In the genomic region with DNA sequence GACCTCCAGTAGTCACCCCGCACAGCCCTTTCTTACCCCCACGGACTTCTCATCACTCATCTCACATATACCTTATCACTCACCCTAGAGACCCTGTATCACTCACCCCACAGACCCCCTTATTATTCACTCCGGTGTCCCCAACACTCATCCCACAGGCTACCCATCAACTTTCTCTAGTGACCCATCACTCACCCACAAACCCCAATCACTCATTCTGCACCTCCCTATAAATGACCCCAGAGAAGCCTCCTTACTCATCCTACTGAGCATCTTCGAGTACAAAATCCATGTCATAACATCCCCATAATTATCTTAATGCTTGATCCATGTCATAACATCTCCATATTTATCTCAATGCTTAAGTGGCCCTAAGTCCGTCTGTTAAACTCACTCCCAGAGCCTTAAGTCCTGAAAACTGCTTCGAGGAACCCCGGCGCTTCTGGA, we compare ENCODE assay signal across 8 cellular contexts. TPM values are rescaled to one million over a fixed set of nuclear protein-coding genes. Genes with fewer than 3 reads are reported as not detected.
DNase-seq lines count a peak whose midpoint lies in the region; ATAC-seq and TF ChIP-seq lines count a peak whose summit lies in the region.

No MANE protein-coding gene starts in this region.

- H4K8ac ChIP-seq in H9 (replicated peaks; ENCODE audit: insufficient read length, low read depth, low read length), result no peak overlapping the region

- no peak overlapping the region for H3K18ac ChIP-seq in H9 (ENCODE audit: insufficient read length, low read depth, low read length)

- H2BK5ac ChIP-seq in H9 (ENCODE audit: insufficient read length, low read length), result no peak overlapping the region

- CTCF ChIA-PET in CD4-positive, alpha-beta T cell (lab: Charles Lee), result interaction anchor here (0.8 kb wide), 1 partner anchor 42 kb away, joined by 3 read pairs; no protein-coding TSS in a partner anchor
- CTCF ChIA-PET in activated CD8-positive, alpha-beta T cell treated with anti-CD3 and anti-CD28 coated beads, Interleukin-2, amount 10 ng/mL, durations not matched to agents 7 days and 5 days (lab: Charles Lee), result no interaction called here

- intact Hi-C loops in CD4-positive, alpha-beta T cell (cut with DNase I, micrococcal nuclease), result loop anchor here (5.0 to 10.0 kb wide), 5 partner anchors 75 to 337 kb away; partner anchors contain the start of genes ARAF (in 1 of the 2), ELK1 (in 1 of the 2), NDUFB11 (in 1 of the 2) and RBM10 (in 1 of the 2)

- POLR2A ChIA-PET in CD4-positive, alpha-beta T cell (lab: Charles Lee), result interaction anchor here (0.7 to 1.5 kb wide), 8 partner anchors 21 to 337 kb away, joined by 3 to 8 read pairs (median 4); partner anchors contain the start of genes NDUFB11 and RBM10
- POLR2A ChIA-PET in activated CD8-positive, alpha-beta T cell treated with anti-CD3 and anti-CD28 coated beads, Interleukin-2, amount 10 ng/mL, durations not matched to agents 7 days and 5 days (lab: Charles Lee), result interaction anchor here (0.6 kb wide), 1 partner anchor 605 kb away, joined by 3 read pairs; no protein-coding TSS in a partner anchor

- peak overlapping the region; percentile 94 for H3K27ac Mint-ChIP-seq in CD4-positive, alpha-beta T cell
- peak overlapping the region in 2 of 3 experiments; percentile 6 to 62; a peak in 3 of 7 replicates for H3K27ac Mint-ChIP-seq in H9
- H3K27ac Mint-ChIP-seq in activated CD8-positive, alpha-beta T cell treated with anti-CD3 and anti-CD28 coated beads, Interleukin-2, amount 10 ng/mL, durations not matched to agents 7 days and 5 days, result peak overlapping the region; percentile 89

- no peak overlapping the region for H3K9ac ChIP-seq in H9 (ENCODE audit: extremely low read depth, insufficient read length, low read length)
- H3K9ac ChIP-seq in iPS-20b (ENCODE audit: low read depth, low read length), result peak overlapping the region; percentile 87; the same call in 1 of the 2 replicates

- no peak overlapping the region for H3K56ac ChIP-seq in H9 (ENCODE audit: insufficient read length, low read depth, low read length)

- no peak overlapping the region for H4K5ac ChIP-seq in H9 (ENCODE audit: insufficient read length, low read depth, low read length)

- H3K9me3 ChIP-seq in CD4-positive, alpha-beta T cell (ENCODE audit: control insufficient read depth, low read length), result no peaks in the 10 kb centered on the region
- H3K9me3 ChIP-seq in H9 (ENCODE audit: control insufficient read depth, low read depth, low read length), result peaks cover 21% of the 10 kb centered on the region
- H3K9me3 ChIP-seq in iPS-20b (ENCODE audit: insufficient read depth, low read depth, low read length), result no peaks in the 10 kb centered on the region
- H3K9me3 ChIP-seq in thymus (ENCODE audit: control insufficient read depth), result no peaks in the 10 kb centered on the region

- H3K79me1 ChIP-seq in H9 (ENCODE audit: insufficient read depth, low read depth, low read length, poor library complexity, severe bottlenecking), result no peaks in the 10 kb centered on the region

- no peak overlapping the region for H4K91ac ChIP-seq in H9 (ENCODE audit: insufficient read length, low read depth, low read length)

- H3K36me3 ChIP-seq in iPS-20b (ENCODE audit: insufficient read depth, low read depth, low read length) (no peaks in the 10 kb centered on the region), thymus (ENCODE audit: control insufficient read depth, insufficient read depth) (no peaks in the 10 kb centered on the region)

- no peak for TF ChIP-seq CTCF in CD4-positive, alpha-beta T cell (IDR thresholded peaks at IDR 0.05)
- TF ChIP-seq CTCF in H9 (conservative IDR thresholded peaks at IDR 0.05) (no peak), omental fat pad (IDR thresholded peaks at IDR 0.05) (no peak)

- H3K4me3 ChIP-seq in iPS-20b (ENCODE audit: low read length) (peak overlapping the region; percentile 75), thymus (ENCODE audit: low read length) (peak overlapping the region; percentile 81)

- peak; percentile 3 for ATAC-seq in CD4-positive, alpha-beta T cell (ENCODE audit: poor library complexity)
- ATAC-seq in activated CD8-positive, alpha-beta T cell treated with anti-CD3 and anti-CD28 coated beads, Interleukin-2, amount 10 ng/mL, durations not matched to agents 7 days and 5 days, result no peak
- no peak for ATAC-seq in omental fat pad (ENCODE audit: low FRiP score)

- H3T11ph ChIP-seq in H9 (ENCODE audit: low read length), result no peak overlapping the region

- no peaks in the 10 kb centered on the region for H4K20me1 ChIP-seq in H9 (ENCODE audit: control insufficient read depth, insufficient read depth, insufficient read length)

- no peaks in the 10 kb centered on the region for H3K9me3 Mint-ChIP-seq in CD4-positive, alpha-beta T cell
- H3K9me3 Mint-ChIP-seq in H9, result peaks cover 62 to 76% of the 10 kb centered on the region in 2 experiments
- H3K9me3 Mint-ChIP-seq in activated CD8-positive, alpha-beta T cell treated with anti-CD3 and anti-CD28 coated beads, Interleukin-2, amount 10 ng/mL, durations not matched to agents 7 days and 5 days (ENCODE audit: insufficient read depth), result no peaks in the 10 kb centered on the region

- no peaks in the 10 kb centered on the region for H3K4me1 ChIP-seq in H9 (ENCODE audit: insufficient read depth, low read length)
- H3K4me1 ChIP-seq in iPS-20b (ENCODE audit: insufficient read depth, low read length), result no peaks in the 10 kb centered on the region
- H3K4me1 ChIP-seq in thymus (ENCODE audit: control insufficient read depth, insufficient read depth, low read length), result no peaks in the 10 kb centered on the region

- peaks cover 20% of the 10 kb centered on the region for H3K36me3 Mint-ChIP-seq in CD4-positive, alpha-beta T cell (ENCODE audit: low read depth)
- H3K36me3 Mint-ChIP-seq in H9 (ENCODE audit: insufficient read depth in 1 of 3, low read depth in 3 of 3), result peaks cover 0 to 5% (median 5%) of the 10 kb centered on the region in 3 experiments; a peak in 4 of 7 replicates
- peaks cover 16% of the 10 kb centered on the region for H3K36me3 Mint-ChIP-seq in activated CD8-positive, alpha-beta T cell treated with anti-CD3 and anti-CD28 coated beads, Interleukin-2, amount 10 ng/mL, durations not matched to agents 7 days and 5 days (ENCODE audit: low read depth)

- H3K27me3 Mint-ChIP-seq in CD4-positive, alpha-beta T cell, result no peaks in the 10 kb centered on the region
- no peaks in the 10 kb centered on the region; the same call in 1 of the 2 replicates for H3K27me3 Mint-ChIP-seq in H9 (ENCODE audit: low read depth)
- no peaks in the 10 kb centered on the region for H3K27me3 Mint-ChIP-seq in activated CD8-positive, alpha-beta T cell treated with anti-CD3 and anti-CD28 coated beads, Interleukin-2, amount 10 ng/mL, durations not matched to agents 7 days and 5 days (ENCODE audit: low read depth)

- no peak overlapping the region for H2AK5ac ChIP-seq in H9 (ENCODE audit: insufficient read length, low read length)

- H2BK15ac ChIP-seq in H9 (ENCODE audit: low read depth, low read length), result no peak overlapping the region

- DNase-seq in CD4-positive, alpha-beta T cell, result no peak
- no peak for DNase-seq in H9
- DNase-seq in activated CD8-positive, alpha-beta T cell treated with anti-CD3 and anti-CD28 coated beads, Interleukin-2, amount 10 ng/mL, durations not matched to agents 7 days and 5 days, result no peak
- no peak for DNase-seq in omental fat pad (ENCODE audit: low spot score)
- no peak for DNase-seq in H4 (ENCODE audit: low spot score)
- no peak for DNase-seq in NCI-H2107 treated with DMSO at 0.1 percent for 48 hours (lab: John Stamatoyannopoulos, UW; ENCODE audit: unreplicated experiment)

- 100% methylated on average over 1 of the region's 8 CpGs for WGBS in H9 (ENCODE audit: extremely low coverage, insufficient read length, low lambda C conversion rate)
- 10% methylated on average over 8 of the region's 8 CpGs for WGBS in thymus

- no peak overlapping the region for H3K14ac ChIP-seq in H9 (ENCODE audit: insufficient read depth, low read length)

- H3K4me3 Mint-ChIP-seq in CD4-positive, alpha-beta T cell, result peak overlapping the region; percentile 96
- peak overlapping the region; percentile 70 to 88 for H3K4me3 Mint-ChIP-seq in H9
- peak overlapping the region; percentile 83 for H3K4me3 Mint-ChIP-seq in activated CD8-positive, alpha-beta T cell treated with anti-CD3 and anti-CD28 coated beads, Interleukin-2, amount 10 ng/mL, durations not matched to agents 7 days and 5 days

- H2BK20ac ChIP-seq in H9 (ENCODE audit: low read depth, low read length, poor library complexity, severe bottlenecking), result no peak overlapping the region

- no peaks in the 10 kb centered on the region for H3K79me2 ChIP-seq in H9 (ENCODE audit: insufficient read depth, low read length)

- peaks cover 8% of the 10 kb centered on the region for H3K23me2 ChIP-seq in H9 (ENCODE audit: insufficient read length, low read depth, low read length, poor library complexity, severe bottlenecking)

- H3K27me3 ChIP-seq in CD4-positive, alpha-beta T cell (ENCODE audit: control insufficient read depth, insufficient read depth, low read length), result no peaks in the 10 kb centered on the region
- no peaks in the 10 kb centered on the region for H3K27me3 ChIP-seq in H9 (ENCODE audit: insufficient read depth, low read length)
- H3K27me3 ChIP-seq in iPS-20b (ENCODE audit: insufficient read depth, low read length), result no peaks in the 10 kb centered on the region
- H3K27me3 ChIP-seq in thymus (ENCODE audit: control insufficient read depth, insufficient read depth), result no peaks in the 10 kb centered on the region

- no peak overlapping the region for H2BK120ac ChIP-seq in H9 (ENCODE audit: low read depth, low read length, poor library complexity, severe bottlenecking)

- peaks cover 49% of the 10 kb centered on the region for H3K4me1 Mint-ChIP-seq in CD4-positive, alpha-beta T cell (ENCODE audit: low read depth)
- peaks cover 10 to 13% of the 10 kb centered on the region in 2 experiments for H3K4me1 Mint-ChIP-seq in H9
- H3K4me1 Mint-ChIP-seq in activated CD8-positive, alpha-beta T cell treated with anti-CD3 and anti-CD28 coated beads, Interleukin-2, amount 10 ng/mL, durations not matched to agents 7 days and 5 days (ENCODE audit: low read depth), result peaks cover 36% of the 10 kb centered on the region

- no peak overlapping the region for H2AFZ ChIP-seq in H9 (ENCODE audit: low read length)

- no peak overlapping the region for H3K23ac ChIP-seq in H9 (ENCODE audit: insufficient read length, low read depth, low read length)

- no peak overlapping the region for H3K4ac ChIP-seq in H9 (ENCODE audit: low read depth, low read length)

- no peak overlapping the region for H2BK12ac ChIP-seq in H9 (ENCODE audit: insufficient read length, low read depth, low read length)

- peak overlapping the region; percentile 74 for H3K4me2 ChIP-seq in H9 (ENCODE audit: insufficient read depth, insufficient read length, low read length)

- H3K27ac ChIP-seq in CD4-positive, alpha-beta T cell (ENCODE audit: low read depth, low read length), result no peak overlapping the region
- H3K27ac ChIP-seq in H9 (ENCODE audit: insufficient read length, low read depth, low read length) (no peak overlapping the region), iPS-20b (ENCODE audit: low read length) (peak overlapping the region; percentile 48), thymus (ENCODE audit: low read depth) (peak overlapping the region; percentile 60)

RNA-seq across cellular contexts. Expression of gene ZNF41, which starts 0.9 kb away (rescaled TPM):
- 1 to 10 TPM; 3.1 to 3.9 TPM for total RNA-seq in CD4-positive, alpha-beta T cell
- 2.5 and 3.1 TPM in 2 replicates for total RNA-seq in H9 (2021)
- total RNA-seq in activated CD8-positive, alpha-beta T cell treated with anti-CD3 and anti-CD28 coated beads, Interleukin-2, amount 10 ng/mL, durations not matched to agents 7 days and 5 days, result 10 to 100 TPM; 12.9 to 13.1 TPM
- polyA plus RNA-seq in thymus, result 4.6 TPM
- total RNA-seq in omental fat pad, result 10 to 100 TPM in 1 of 4 donors, 1 to 10 TPM in 3; 6.6 to 13.6 (median 8.8) TPM
- total RNA-seq in H4 (2014; rRNA removed; shearing (Covaris generic)), result 7.6 and 9.8 TPM in 2 replicates

Comparison
In these comparisons a context has a peak if more than half of its experiments do, and no peak if none do; other contexts are left out.
1. H3K27ac ChIP-seq: peak in iPS-20b (single experiment) and thymus (single experiment); none in CD4-positive, alpha-beta T cell (single experiment) and H9 (single experiment).
2. H3K27ac Mint-ChIP-seq: peak in every context shown above with its lines; median percentile 94 in CD4-positive, alpha-beta T cell; 89 in activated CD8-positive, alpha-beta T cell treated with anti-CD3 and anti-CD28 coated beads, Interleukin-2, amount 10 ng/mL, durations not matched to agents 7 days and 5 days; 34 in H9.
3. Peak in every context shown above with its lines, with median percentiles within 50 percentile points of each other: H3K4me3 Mint-ChIP-seq.